ENCODE assay signal across 10 cellular contexts in the genomic region with DNA sequence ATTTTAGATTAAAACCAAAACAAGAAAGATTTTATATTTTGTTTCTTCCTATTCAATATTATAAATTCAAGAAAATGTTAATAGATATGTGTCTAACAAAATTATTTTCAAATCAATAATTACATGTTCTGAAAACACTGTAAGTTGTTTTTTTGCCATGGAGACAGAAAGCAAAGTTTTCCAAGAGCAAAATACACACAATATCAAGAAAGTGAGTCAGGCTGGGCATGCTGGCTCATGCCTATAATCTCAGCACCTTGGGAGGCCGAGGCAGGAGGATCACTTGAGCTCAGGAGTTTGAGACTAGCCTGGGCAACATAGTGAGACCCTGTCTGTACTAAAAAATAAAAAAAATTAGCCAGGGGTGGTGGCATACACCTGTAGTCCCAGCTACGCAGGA.
"Had no signal": no experiment of that assay in that cellular context is flagged by ENCODE, and none has a peak within 500 bp of the region (broad histone marks: within the 10 kb centered on the region; RNA-seq: fewer than 3 reads in every experiment).

No MANE protein-coding gene starts in this region.

- DNase-seq: activated CD4-positive, alpha-beta T cell treated with anti-CD3 and anti-CD28 coated beads for 4 hours; activated CD8-positive, alpha-beta memory T cell treated with anti-CD3 and anti-CD28 coated beads for 24 hours; effector CD4-positive, alpha-beta T cell; occipital lobe; stimulated activated CD4-positive, alpha-beta T cell treated with anti-CD3 and anti-CD28 coated beads, Interleukin-2, amount 100 ng/mL, for 48 hours; stimulated activated naive CD4-positive, alpha-beta T cell treated with Interleukin-2 at 50 U/mL for 16 hours had no signal

- H3K36me3 Mint-ChIP-seq: activated naive CD4-positive, alpha-beta T cell treated with anti-CD3 and anti-CD28 coated beads, Interleukin-2, amount 50 U/mL, for 24 hours had no signal

- H3K27ac Mint-ChIP-seq: activated naive CD4-positive, alpha-beta T cell treated with anti-CD3 and anti-CD28 coated beads, Interleukin-2, amount 50 U/mL, for 24 hours had no signal

- H3K4me3 ChIP-seq: suprapubic skin had no signal

- H3K27me3 Mint-ChIP-seq: activated naive CD4-positive, alpha-beta T cell treated with anti-CD3 and anti-CD28 coated beads, Interleukin-2, amount 50 U/mL, for 24 hours had no signal

- H3K4me1 Mint-ChIP-seq: activated naive CD4-positive, alpha-beta T cell treated with anti-CD3 and anti-CD28 coated beads, Interleukin-2, amount 50 U/mL, for 24 hours had no signal

- H3K27me3 ChIP-seq: suprapubic skin had no signal

- H3K27ac ChIP-seq: epithelial cell of prostate, suprapubic skin had no signal

- H3K9me3 ChIP-seq: suprapubic skin had no signal

- H3K4me3 Mint-ChIP-seq: activated naive CD4-positive, alpha-beta T cell treated with anti-CD3 and anti-CD28 coated beads, Interleukin-2, amount 50 U/mL, for 24 hours; nephron had no signal

- H3K9me3 Mint-ChIP-seq: activated naive CD4-positive, alpha-beta T cell treated with anti-CD3 and anti-CD28 coated beads, Interleukin-2, amount 50 U/mL, for 24 hours; nephron had no signal
